ENCODE assay signal across 10 cellular contexts in the genomic region with DNA sequence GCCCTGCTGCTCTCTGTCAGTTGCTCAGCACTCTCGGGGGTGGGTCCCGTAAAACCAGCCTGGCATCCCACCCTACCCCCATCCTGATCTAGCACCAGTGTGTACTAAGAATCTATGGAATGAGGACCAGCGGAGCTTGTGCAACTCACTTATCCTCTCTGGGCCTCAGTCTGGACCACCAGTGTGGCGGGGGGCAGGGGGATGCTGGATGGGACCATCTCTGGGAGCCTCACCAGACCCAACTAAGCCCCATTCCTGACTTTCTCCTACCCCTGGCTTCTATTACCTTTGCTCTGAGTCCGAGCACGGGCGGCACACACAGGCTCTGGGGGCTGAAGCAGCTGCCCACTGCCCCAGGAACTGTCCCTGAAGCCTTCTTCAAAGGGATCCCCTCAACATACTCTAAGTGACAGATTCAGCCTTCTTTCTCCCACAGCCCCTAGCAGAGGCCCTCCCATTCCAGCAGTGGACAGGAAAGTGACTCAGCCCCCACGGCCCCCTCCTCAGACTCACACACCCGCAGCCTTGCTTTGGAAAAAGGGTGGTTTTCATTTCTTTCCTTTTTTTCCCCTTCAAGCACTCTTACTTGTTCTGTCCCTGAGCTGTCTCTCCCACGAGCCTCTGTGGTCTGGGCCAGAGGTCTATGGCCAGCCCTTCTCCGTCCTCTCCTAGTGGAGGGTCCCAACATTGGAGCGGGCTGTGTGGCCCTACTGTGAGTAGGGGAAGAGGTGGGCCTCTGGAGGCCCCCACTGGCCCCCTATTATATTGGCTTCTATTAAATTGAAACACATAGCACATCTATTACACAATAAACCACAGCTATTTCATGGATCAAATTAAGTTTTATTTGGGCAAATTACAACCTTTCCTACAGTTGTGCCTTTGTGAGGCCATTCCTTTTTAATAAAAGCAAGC.
DNase-seq lines count a peak whose midpoint lies in the region; ATAC-seq and TF ChIP-seq lines count a peak whose summit lies in the region.
"Had no signal": no experiment of that assay in that cellular context is flagged by ENCODE, and none has a peak within 500 bp of the region (broad histone marks: within the 10 kb centered on the region; RNA-seq: fewer than 3 reads in every experiment).

No MANE protein-coding gene starts in this region.

- H3K4me1 ChIP-seq in SJSA1 (replicated peaks), result peaks cover 71% of the 10 kb centered on the region

- H3K27me3 ChIP-seq in BJ (ENCODE audit: control insufficient read depth, insufficient read depth, low read length) (no peaks in the 10 kb centered on the region), SJSA1 (replicated peaks) (no peaks in the 10 kb centered on the region)

- no peak for ATAC-seq in GM21528 (IDR thresholded peaks at IDR 0.05; ENCODE audit: low FRiP score, unreplicated experiment)

- H3K27ac ChIP-seq in SJSA1, result peak overlapping the region; percentile 97

- 0 out of 2 replicates have a peak, but pooled peaks cover 3% of the 10 kb centered on the region for H3K9me3 ChIP-seq in SJSA1 (replicated peaks)

- no peak for TF ChIP-seq CTCF in BJ (IDR thresholded peaks at IDR 0.05; ENCODE audit: insufficient read depth, low read depth, low read length)
- TF ChIP-seq CTCF in fibroblast of the aortic adventitia (IDR thresholded peaks at IDR 0.05; ENCODE audit: insufficient read depth, low read length), result no peak
- no peak for TF ChIP-seq CTCF in progenitor cell of endocrine pancreas (IDR thresholded peaks at IDR 0.05; ENCODE audit: unreplicated experiment)

- no peaks in the 10 kb centered on the region for H3K36me3 Mint-ChIP-seq in progenitor cell of endocrine pancreas (ENCODE audit: insufficient read depth)

- H3K4me1 Mint-ChIP-seq in progenitor cell of endocrine pancreas (ENCODE audit: low read depth), result peaks cover 14% of the 10 kb centered on the region

- no peaks in the 10 kb centered on the region for H3K36me3 ChIP-seq in BJ (ENCODE audit: control insufficient read depth, insufficient read depth, low read length)
- no peaks in the 10 kb centered on the region for H3K36me3 ChIP-seq in SJSA1

- POLR2A ChIA-PET in BJ (lab: Charles Lee), result no interaction called here

- CTCF ChIA-PET in BJ (lab: Yijun Ruan, JAX), result interaction anchor here (0.6 to 2.6 kb wide), 10 partner anchors 11 to 99 kb away, joined by 3 to 13 read pairs (median 4); no protein-coding TSS in a partner anchor

- peaks cover 6% of the 10 kb centered on the region for H3K9me3 Mint-ChIP-seq in progenitor cell of endocrine pancreas (ENCODE audit: low read depth)

- H3K27me3 Mint-ChIP-seq in progenitor cell of endocrine pancreas, result peaks cover 5% of the 10 kb centered on the region

- H3K4me3 ChIP-seq in BJ (ENCODE audit: low read depth, low read length) (no peak overlapping the region), SJSA1 (no peak overlapping the region), fibroblast of the aortic adventitia (ENCODE audit: low read depth, low read length) (no peak overlapping the region)

- H3K27ac Mint-ChIP-seq in progenitor cell of endocrine pancreas, result peak overlapping the region; percentile 87

- peak; percentile 57 for DNase-seq in BJ (ENCODE audit: low read depth)
- peak; percentile 69 to 75 for DNase-seq in SJSA1 (ENCODE audit: low read depth in 1 of 2, low spot score in 2 of 2)
- DNase-seq in fibroblast of the aortic adventitia (ENCODE audit: low read depth), result peak; percentile 74
- no peak for DNase-seq in progenitor cell of endocrine pancreas (ENCODE audit: low spot score, unreplicated experiment)
- DNase-seq in NCI-H446 (lab: John Stamatoyannopoulos, UW), result no peak
- no peak for DNase-seq in anterior cingulate cortex (lab: John Stamatoyannopoulos, UW)
- DNase-seq in NCI-H187 (lab: John Stamatoyannopoulos, UW), result no peak
- DNase-seq: activated CD4-positive, CD25-positive, alpha-beta regulatory T cell treated with anti-CD3 and anti-CD28 coated beads, Interleukin-2, amount 50 U/mL, for 72 hours; stimulated activated CD4-positive, alpha-beta T cell treated with anti-CD3 and anti-CD28 coated beads, Interleukin-1b, Interleukin-23, amount 100 ng/mL, for 48 hours had no signal

- no peak overlapping the region for H3K4me3 Mint-ChIP-seq in progenitor cell of endocrine pancreas (ENCODE audit: low read depth)

Comparison
In these comparisons a context has a peak if more than half of its experiments do, and no peak if none do; other contexts are left out.
1. DNase-seq: peak in BJ (single experiment), SJSA1 (2 of 2) and fibroblast of the aortic adventitia (single experiment); none in progenitor cell of endocrine pancreas (single experiment), NCI-H446 (0 of 2), anterior cingulate cortex (0 of 58) and NCI-H187 (0 of 2).